In genomic region chr17:79792984-79793923, GRCh38 we compare ENCODE assay signal across 11 cellular contexts. TPM values are rescaled to one million over a fixed set of nuclear protein-coding genes. Genes with fewer than 3 reads are reported as not detected.
DNase-seq lines count a peak whose midpoint lies in the region; ATAC-seq and TF ChIP-seq lines count a peak whose summit lies in the region.
"Had no signal": no experiment of that assay in that cellular context is flagged by ENCODE, and none has a peak within 500 bp of the region (broad histone marks: within the 10 kb centered on the region; RNA-seq: fewer than 3 reads in every experiment).

No MANE protein-coding gene starts in this region.

- H3K27me3 Mint-ChIP-seq in T-helper 2 cell treated with Interferon-gamma antibody and Interleukin-4, amounts not matched to agents 5 μg/mL and 100 μg/mL, for 36 hours (ENCODE audit: low read depth) = peaks cover 40% of the 10 kb centered on the region

- ATAC-seq in HG02610 (IDR thresholded peaks at IDR 0.05; ENCODE audit: unreplicated experiment) (no peak), HG02884 (IDR thresholded peaks at IDR 0.05; ENCODE audit: unreplicated experiment) (no peak)

- H3K36me3 Mint-ChIP-seq in T-helper 2 cell treated with Interferon-gamma antibody and Interleukin-4, amounts not matched to agents 5 μg/mL and 100 μg/mL, for 36 hours (ENCODE audit: low read depth) = peaks cover 14% of the 10 kb centered on the region

- H3K9me3 Mint-ChIP-seq in T-helper 2 cell treated with Interferon-gamma antibody and Interleukin-4, amounts not matched to agents 5 μg/mL and 100 μg/mL, for 36 hours = no peaks in the 10 kb centered on the region
- H3K9me3 Mint-ChIP-seq: activated CD4-positive, alpha-beta memory T cell treated with anti-CD3 and anti-CD28 coated beads, Interleukin-2, amount 10 ng/mL, durations not matched to agents 7 days and 5 days had no signal

- H3K36me3 ChIP-seq in SJSA1 (peaks cover 22% of the 10 kb centered on the region), left ventricle myocardium inferior (peaks cover 10% of the 10 kb centered on the region), sigmoid colon (no peaks in the 10 kb centered on the region), spleen (peaks cover 0 to 11% (median 2%) of the 10 kb centered on the region in 6 donors)
- H3K36me3 ChIP-seq: uterus had no signal

- H3K27ac ChIP-seq in SJSA1 (peak overlapping the region; percentile 89), left ventricle myocardium inferior (replicated peaks) (no peak overlapping the region), sigmoid colon (peak overlapping the region; percentile 30 to 81 (median 65)), spleen (no peak overlapping the region)
- H3K27ac ChIP-seq: dorsolateral prefrontal cortex, uterus had no signal

- H3K27me3 ChIP-seq in SJSA1 (replicated peaks) = peaks cover 6% of the 10 kb centered on the region
- peaks cover 70% of the 10 kb centered on the region for H3K27me3 ChIP-seq in left ventricle myocardium inferior (ENCODE audit: low read depth)
- peaks cover 56 to 77% (median 75%) of the 10 kb centered on the region in 3 donors for H3K27me3 ChIP-seq in sigmoid colon
- H3K27me3 ChIP-seq in spleen (replicated peaks in 1 of 7) = peaks cover 30 to 79% (median 64%) of the 10 kb centered on the region in 7 donors

- no peak for TF ChIP-seq CTCF in left ventricle myocardium inferior (IDR thresholded peaks at IDR 0.05; ENCODE audit: borderline replicate concordance)
- TF ChIP-seq CTCF in sigmoid colon (IDR thresholded peaks at IDR 0.05) = no peak
- TF ChIP-seq CTCF in spleen (IDR thresholded peaks at IDR 0.05 in 8 of 11, conservative IDR thresholded peaks at IDR 0.05 in 3 of 11) = no peak

- no peak overlapping the region for H3K27ac Mint-ChIP-seq in T-helper 2 cell treated with Interferon-gamma antibody and Interleukin-4, amounts not matched to agents 5 μg/mL and 100 μg/mL, for 36 hours
- H3K27ac Mint-ChIP-seq: activated CD4-positive, alpha-beta memory T cell treated with anti-CD3 and anti-CD28 coated beads, Interleukin-2, amount 10 ng/mL, durations not matched to agents 7 days and 5 days had no signal

- H3K4me3 ChIP-seq in SJSA1 (peak overlapping the region; percentile 36), left ventricle myocardium inferior (peak overlapping the region; percentile 54), sigmoid colon (peak overlapping the region; percentile 0 to 49 (median 36)), spleen (no peak overlapping the region)

- TF ChIP-seq POLR2A in sigmoid colon (IDR thresholded peaks at IDR 0.05) (no peak), spleen (IDR thresholded peaks at IDR 0.05) (no peak)

- DNase-seq in GM04504 (ENCODE audit: low read depth) (peak; percentile 83), SJSA1 (ENCODE audit: low read depth in 1 of 2, low spot score in 2 of 2) (peak; percentile 98 to 100), left ventricle myocardium inferior (no peak), sigmoid colon (no peak), spleen (no peak)
- no peak for DNase-seq in T-helper 2 cell treated with Interferon-gamma antibody and Interleukin-4, amounts not matched to agents 5 μg/mL and 100 μg/mL, for 36 hours (ENCODE audit: low spot score)
- DNase-seq: activated CD4-positive, alpha-beta memory T cell treated with anti-CD3 and anti-CD28 coated beads, Interleukin-2, amount 10 ng/mL, durations not matched to agents 7 days and 5 days; dorsolateral prefrontal cortex; uterus had no signal

- H3K9me3 ChIP-seq in SJSA1 (replicated peaks) = 0 out of 2 replicates have a peak, but pooled peaks cover 6% of the 10 kb centered on the region
- no peaks in the 10 kb centered on the region for H3K9me3 ChIP-seq in left ventricle myocardium inferior (replicated peaks)
- H3K9me3 ChIP-seq in sigmoid colon = no peaks in the 10 kb centered on the region
- H3K9me3 ChIP-seq in spleen = no peaks in the 10 kb centered on the region
- H3K9me3 ChIP-seq: uterus had no signal

- peaks cover 4% of the 10 kb centered on the region for H3K4me1 Mint-ChIP-seq in T-helper 2 cell treated with Interferon-gamma antibody and Interleukin-4, amounts not matched to agents 5 μg/mL and 100 μg/mL, for 36 hours (ENCODE audit: low read depth)

- intact Hi-C loops in left ventricle myocardium inferior (cut with micrococcal nuclease) (no loop called here), sigmoid colon (cut with DNase I) (loop anchor here (2.0 to 5.0 kb wide), 2 partner anchors 14 to 124 kb away; partner anchors contain the start of gene CBX2), spleen (cut with DNase I; ENCODE audit: low total_unique reads) (no loop called here)

- H3K4me1 ChIP-seq in SJSA1 (replicated peaks) (peaks cover 57% of the 10 kb centered on the region), left ventricle myocardium inferior (peaks cover 61% of the 10 kb centered on the region), sigmoid colon (peaks cover 0 to 74% (median 52%) of the 10 kb centered on the region in 4 donors), spleen (peaks cover 24 to 73% (median 62%) of the 10 kb centered on the region in 6 donors)

- 47 to 58% methylated on average over 63 of the region's 63 CpGs for WGBS in sigmoid colon, 2 donors
- WGBS in spleen, 5 donors = 53 to 63% (median 59%) methylated on average over 52 to 63 of the region's 63 CpGs

- TF ChIP-seq EP300 in sigmoid colon (IDR thresholded peaks at IDR 0.05) = no peak

- no peak overlapping the region for H3K4me3 Mint-ChIP-seq in T-helper 2 cell treated with Interferon-gamma antibody and Interleukin-4, amounts not matched to agents 5 μg/mL and 100 μg/mL, for 36 hours
- H3K4me3 Mint-ChIP-seq: activated CD4-positive, alpha-beta memory T cell treated with anti-CD3 and anti-CD28 coated beads, Interleukin-2, amount 10 ng/mL, durations not matched to agents 7 days and 5 days had no signal

RNA-seq across cellular contexts. Expression of gene CBX8, which starts 3.6 kb away (rescaled TPM):
- 9.0 and 21.0 TPM in 2 replicates for total RNA-seq in SJSA1 (2014; rRNA removed; shearing (Covaris generic))
- total RNA-seq in left ventricle myocardium inferior (7.5 TPM), sigmoid colon (1 to 10 TPM in 2 of 4 donors, under 1 TPM in 2; 0.28 to 1.8 (median 1.2) TPM), spleen (1 to 10 TPM; 2.1 to 5.5 (median 3.2) TPM)
- polyA plus RNA-seq in sigmoid colon (1 to 10 TPM; 2.4 to 5.6 (median 4.9) TPM), spleen (1 to 10 TPM; 2.5 to 5.6 (median 4.5) TPM)

RNA-seq across cellular contexts. Expression of gene CBX2, which starts 15.3 kb away (rescaled TPM):
- 13.6 and 16.7 TPM in 2 replicates for total RNA-seq in SJSA1 (2014; rRNA removed; shearing (Covaris generic))
- total RNA-seq in left ventricle myocardium inferior (2.6 TPM), sigmoid colon (under 1 TPM in 3 of 4 donors, not detected in 1; 0.33 to 0.95 (median 0.36) TPM), spleen (1 to 10 TPM; 1.9 to 6.2 (median 3.5) TPM)
- polyA plus RNA-seq in sigmoid colon (1 to 10 TPM in 1 of 3 donors, under 1 TPM in 2; under 0.01 to 2.0 (median 0.23) TPM), spleen (1 to 10 TPM in 2 of 3 donors, under 1 TPM in 1; 0.48 to 3.3 (median 1.4) TPM)

RNA-seq across cellular contexts. Expression of gene CBX4, which starts 46.0 kb away (rescaled TPM):
- total RNA-seq in SJSA1 (2014; rRNA removed; shearing (Covaris generic)) = 52.1 and 53.3 TPM in 2 replicates
- 28.7 TPM for total RNA-seq in left ventricle myocardium inferior
- total RNA-seq in sigmoid colon = 1 to 10 TPM; 6.1 to 9.8 (median 7.5) TPM
- polyA plus RNA-seq in sigmoid colon = 10 to 100 TPM in 1 of 3 donors, 1 to 10 TPM in 2; 3.5 to 14.2 (median 8.4) TPM
- 10 to 100 TPM; 23.4 to 48.0 (median 27.9) TPM for total RNA-seq in spleen
- 10 to 100 TPM; 12.3 to 19.0 (median 13.2) TPM for polyA plus RNA-seq in spleen

Comparison
In these comparisons a context has a peak if more than half of its experiments do, and no peak if none do; other contexts are left out.
1. DNase-seq: peak in GM04504 (single experiment) and SJSA1 (2 of 2); none in left ventricle myocardium inferior (single experiment), sigmoid colon (single experiment), T-helper 2 cell treated with Interferon-gamma antibody and Interleukin-4, amounts not matched to agents 5 μg/mL and 100 μg/mL, for 36 hours (single experiment) and spleen (single experiment).
2. H3K27ac ChIP-seq: peak in SJSA1 (single experiment) and sigmoid colon (4 of 4); none in left ventricle myocardium inferior (single experiment) and spleen (0 of 8).
3. H3K4me3 ChIP-seq: peak in SJSA1 (single experiment), left ventricle myocardium inferior (single experiment) and sigmoid colon (4 of 4); none in spleen (0 of 8).